Comparison of ENCODE assay signal across 1 cellular context in the genomic region with DNA sequence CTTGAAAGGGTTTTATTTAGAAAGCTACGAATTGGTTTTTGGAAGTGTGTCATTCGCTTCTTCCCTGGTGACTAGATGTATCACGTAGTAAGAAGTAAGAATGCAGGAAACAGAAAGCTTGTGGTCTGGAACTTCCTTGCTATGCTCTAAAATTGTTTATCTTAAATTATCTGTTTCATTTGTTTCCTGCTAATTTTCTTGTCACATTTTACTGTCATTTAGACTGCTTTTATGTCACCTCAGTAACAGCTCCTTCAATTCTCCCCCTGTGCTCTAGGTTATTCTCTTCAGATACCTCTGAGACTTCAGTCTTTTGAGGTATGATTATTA.
TF ChIP-seq lines count a peak whose summit lies in the region.

No MANE protein-coding gene starts in this region.

TF ChIP-seq in HepG2, 621 proteins besides CTCF, POLR2A, EP300 and RAD21:
- TF ChIP-seq TBL1XR1 (IDR thresholded peaks at IDR 0.05; ENCODE audit: borderline replicate concordance, low read length, partially characterized antibody) = no peak
TF ChIP-seq in HepG2: peak in this region for 0.
